ENCODE assay signal across 8 cellular contexts in the genomic region with DNA sequence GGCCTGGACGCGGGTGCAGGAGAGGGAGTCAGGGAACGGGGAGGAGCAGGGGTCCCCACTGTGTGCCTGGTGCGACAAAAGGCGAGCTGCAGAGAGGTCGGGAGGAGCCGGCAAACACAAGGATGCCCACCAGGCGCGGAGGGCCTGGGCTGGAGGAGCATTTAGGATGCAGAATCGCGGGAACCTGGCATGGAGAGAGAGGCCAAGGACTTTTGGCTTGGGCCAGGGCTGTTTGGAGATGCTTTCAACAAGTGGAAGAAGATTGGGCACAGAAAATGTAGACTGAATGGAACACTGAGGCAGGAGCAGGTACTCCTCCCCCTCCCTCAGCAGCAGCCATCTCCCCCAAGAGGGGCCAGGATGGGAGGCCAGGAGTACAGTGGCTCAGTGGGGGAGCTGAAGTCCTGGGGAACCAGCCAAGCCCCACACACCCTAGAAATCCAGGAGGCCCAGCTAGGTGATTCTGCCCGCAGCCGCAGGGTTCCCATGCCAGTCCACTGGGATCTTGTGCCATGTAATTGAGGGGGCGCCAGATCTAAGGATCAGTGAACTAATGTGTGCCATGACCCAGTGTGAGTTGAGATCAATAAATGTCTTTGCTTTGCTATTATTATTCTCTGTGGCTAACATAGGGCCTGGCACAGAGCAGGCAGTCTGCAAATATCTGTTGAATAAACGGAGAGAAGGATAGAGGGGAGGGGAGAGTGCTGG. TPM values are rescaled to one million over a fixed set of nuclear protein-coding genes. Genes with fewer than 3 reads are reported as not detected.
A peak's percentile ranks its signal among the peaks of the same experiment; 100 is the strongest.
DNase-seq lines count a peak whose midpoint lies in the region; ATAC-seq, FAIRE-seq and TF ChIP-seq lines count a peak whose summit lies in the region.

No MANE protein-coding gene starts in this region.

- POLR2A ChIA-PET in CD4-positive, alpha-beta memory T cell (lab: Charles Lee; ENCODE audit: partially characterized antibody), result interaction anchor here (0.9 to 3.0 kb wide), 5 partner anchors 13 to 305 kb away, joined by 4 to 25 read pairs (median 5); partner anchors contain the start of genes ACOX3, SH3TC1 and TRMT44
- POLR2A ChIA-PET in H1 (lab: Charles Lee; ENCODE audit: partially characterized antibody), result no interaction called here

- no peak overlapping the region for H3K56ac ChIP-seq in H1 (replicated peaks; ENCODE audit: insufficient read length, low read depth, low read length)

- peaks cover 0 to 4% of the 10 kb centered on the region in 2 donors for H3K36me3 Mint-ChIP-seq in CD4-positive, alpha-beta memory T cell
- H3K36me3 Mint-ChIP-seq in neural progenitor cell, result no peaks in the 10 kb centered on the region

- 29% methylated on average over 15 of the region's 15 CpGs; no CpG with 5 or more reads in 1 of the 2 experiments for WGBS in H1 (ENCODE audit: extremely low coverage in 1 of 2, insufficient coverage in 1 of 2, insufficient read length in 1 of 2, insufficient replicate concordance in 2 of 2, low coverage in 1 of 2, low lambda C conversion rate in 2 of 2, missing lambda C conversion rate in 1 of 2), 2 experiments

- H2AFZ ChIP-seq in H1 (ENCODE audit: low read length), result no peak overlapping the region
- peak overlapping the region; percentile 92 for H2AFZ ChIP-seq in neural progenitor cell (replicated peaks)

- TF ChIP-seq POLR2A in H1 (IDR thresholded peaks at IDR 0.05; ENCODE audit: control extremely low read depth in 1 of 2, low read depth in 2 of 2, low read length in 2 of 2), result no peak

- no peak for TF ChIP-seq EP300 in H1 (IDR thresholded peaks at IDR 0.05; ENCODE audit: borderline replicate concordance in 1 of 2, low read depth in 2 of 2, low read length in 2 of 2)

- TF ChIP-seq RAD21 in H1 (IDR thresholded peaks at IDR 0.05 in 1 of 2, conservative IDR thresholded peaks at IDR 0.05 in 1 of 2; ENCODE audit: low read depth in 2 of 2, low read length in 2 of 2), result no peak

- H3K27me3 ChIP-seq in CD4-positive, alpha-beta memory T cell (ENCODE audit: insufficient read depth, low read length), result peaks cover 5% of the 10 kb centered on the region
- H3K27me3 ChIP-seq in H1 (replicated peaks in 1 of 4; ENCODE audit: control insufficient read depth in 3 of 4, extremely low read depth in 1 of 4, insufficient read depth in 3 of 4, low read length in 3 of 4), result peaks cover 6 to 43% (median 30%) of the 10 kb centered on the region in 4 experiments
- H3K27me3 ChIP-seq in neural progenitor cell, result peaks cover 65% of the 10 kb centered on the region

- no peak overlapping the region for H2BK15ac ChIP-seq in H1 (ENCODE audit: low read length)

- H4K5ac ChIP-seq in H1 (ENCODE audit: insufficient read length, low read depth, low read length), result no peak overlapping the region

- no peak overlapping the region for H3K18ac ChIP-seq in H1 (ENCODE audit: extremely low read depth, low read length)

- H3K9me3 Mint-ChIP-seq in CD4-positive, alpha-beta memory T cell, result peaks cover 0 to 3% (median 0%) of the 10 kb centered on the region in 8 donors
- H3K9me3 Mint-ChIP-seq in neural progenitor cell, result no peaks in the 10 kb centered on the region

- peaks cover 1 to 6% of the 10 kb centered on the region in 2 donors for H3K27me3 Mint-ChIP-seq in CD4-positive, alpha-beta memory T cell
- H3K27me3 Mint-ChIP-seq in neural progenitor cell (ENCODE audit: insufficient read depth, low read depth), result peaks cover 28% of the 10 kb centered on the region

- peak in 1 of 5 donors; percentile 10 for DNase-seq in CD4-positive, alpha-beta memory T cell
- peak; percentile 19 for DNase-seq in NCI-H2081 treated with DMSO at 0.1 percent for 48 hours (lab: John Stamatoyannopoulos, UW)
- DNase-seq in H1 (ENCODE audit: low read depth in 1 of 2, low spot score in 2 of 2), result no peak
- no peak for DNase-seq in neural progenitor cell (ENCODE audit: low spot score)
- no peak for DNase-seq in HPDE6-E6E7 (ENCODE audit: extremely low spot score)

- no peak overlapping the region for H3K23ac ChIP-seq in H1 (ENCODE audit: insufficient read length)

- peaks cover 15% of the 10 kb centered on the region for H3K4me1 ChIP-seq in CD4-positive, alpha-beta memory T cell (ENCODE audit: insufficient read depth, low read length)
- H3K4me1 ChIP-seq in H1 (replicated peaks in 1 of 4; ENCODE audit: control insufficient read depth in 3 of 4, insufficient read depth in 4 of 4, low read length in 3 of 4), result peaks cover 0 to 5% (median 2%) of the 10 kb centered on the region in 4 experiments; a peak in 4 of 7 replicates
- peaks cover 4% of the 10 kb centered on the region for H3K4me1 ChIP-seq in neural progenitor cell

- H2AK5ac ChIP-seq in H1 (ENCODE audit: low read depth, low read length), result no peak overlapping the region

- no peaks in the 10 kb centered on the region for H3K79me1 ChIP-seq in H1 (ENCODE audit: low read depth, low read length)

- peak overlapping the region; percentile 75 to 99 (median 80) for H3K4me3 Mint-ChIP-seq in CD4-positive, alpha-beta memory T cell
- H3K4me3 Mint-ChIP-seq in neural progenitor cell, result peak overlapping the region; percentile 84

- peak overlapping the region; percentile 78 to 85 for H3K4me3 ChIP-seq in CD4-positive, alpha-beta memory T cell (ENCODE audit: low read length in 2 of 2)
- H3K4me3 ChIP-seq in H1 (ENCODE audit: extremely low read depth in 1 of 4, insufficient read depth in 2 of 4, low read depth in 3 of 4, low read length in 4 of 4) (peak overlapping the region; percentile 63 to 75 (median 72)), neural progenitor cell (peak overlapping the region; percentile 69)

- H3K9me3 ChIP-seq in CD4-positive, alpha-beta memory T cell (ENCODE audit: control insufficient read depth in 1 of 2, low read length in 2 of 2), result no peaks in the 10 kb centered on the region
- H3K9me3 ChIP-seq in H1 (ENCODE audit: insufficient read depth in 2 of 2, low read depth in 1 of 2, low read length in 1 of 2) (no peaks in the 10 kb centered on the region), neural progenitor cell (ENCODE audit: low read depth) (no peaks in the 10 kb centered on the region)

- H3K23me2 ChIP-seq in H1 (ENCODE audit: low read depth, low read length), result peaks cover 14% of the 10 kb centered on the region; the same call in 1 of the 2 replicates

- no peak for ATAC-seq in GM21786 (IDR thresholded peaks at IDR 0.05; ENCODE audit: unreplicated experiment)
- ATAC-seq in HG03432 (IDR thresholded peaks at IDR 0.05; ENCODE audit: unreplicated experiment), result no peak
- no peak for ATAC-seq in HG02571 (IDR thresholded peaks at IDR 0.05; ENCODE audit: unreplicated experiment)

- peak overlapping the region; percentile 82 for H4K8ac ChIP-seq in H1 (ENCODE audit: extremely low read depth, insufficient read depth, low read length)

- H4K91ac ChIP-seq in H1 (replicated peaks; ENCODE audit: insufficient read length, low read length), result no peak overlapping the region

- no peak overlapping the region for H3K4ac ChIP-seq in H1 (replicated peaks; ENCODE audit: insufficient read length, low read depth, low read length)

- FAIRE-seq in H1 (lab: Jason Lieb, UNC), result no peak

- no peak overlapping the region for H2BK5ac ChIP-seq in H1 (ENCODE audit: low read depth, low read length)

- H2BK20ac ChIP-seq in H1 (ENCODE audit: low read length), result no peak overlapping the region

- no peak for TF ChIP-seq CTCF in H1 (IDR thresholded peaks at IDR 0.05; ENCODE audit: control extremely low read depth in 1 of 3, insufficient read depth in 1 of 3, low read depth in 1 of 3, low read length in 3 of 3)
- TF ChIP-seq CTCF in neural progenitor cell (IDR thresholded peaks at IDR 0.05), result no peak

- H3K4me2 ChIP-seq in H1 (ENCODE audit: insufficient read depth in 1 of 2, low read depth in 2 of 2, low read length in 2 of 2) (peak overlapping the region; percentile 90 to 97), neural progenitor cell (peak overlapping the region; percentile 97)

- intact Hi-C loops in CD4-positive, alpha-beta memory T cell (cut with micrococcal nuclease), result loop anchor here (2.0 to 10.0 kb wide), 7 partner anchors 41 to 993 kb away; partner anchors contain the start of genes ACOX3, AFAP1 and TRMT44

- CTCF ChIA-PET in CD4-positive, alpha-beta memory T cell (lab: Charles Lee; ENCODE audit: partially characterized antibody), result interaction anchor here (0.8 to 1.8 kb wide), 3 partner anchors 17 to 243 kb away, joined by 3 to 5 read pairs (median 3); no protein-coding TSS in a partner anchor
- CTCF ChIA-PET in H1 (lab: Charles Lee; ENCODE audit: partially characterized antibody), result interaction anchor here (0.9 to 1.9 kb wide), 5 partner anchors 10 to 22 kb away, joined by 3 to 14 read pairs (median 5); no protein-coding TSS in a partner anchor

- peaks cover 11 to 26% (median 19%) of the 10 kb centered on the region in 4 donors for H3K4me1 Mint-ChIP-seq in CD4-positive, alpha-beta memory T cell
- H3K4me1 Mint-ChIP-seq in neural progenitor cell, result peaks cover 13% of the 10 kb centered on the region

- H4K20me1 ChIP-seq in H1 (replicated peaks in 1 of 2; ENCODE audit: control insufficient read depth in 1 of 2, insufficient read depth in 2 of 2, low read length in 2 of 2) (peaks cover 3 to 7% of the 10 kb centered on the region in 2 experiments), neural progenitor cell (ENCODE audit: low read depth) (peaks cover 22% of the 10 kb centered on the region)

- no peaks in the 10 kb centered on the region for H3K79me2 ChIP-seq in H1 (ENCODE audit: control insufficient read depth in 1 of 2, insufficient read depth in 2 of 2, low read length in 2 of 2)
- H3K79me2 ChIP-seq in neural progenitor cell (ENCODE audit: low read depth), result no peaks in the 10 kb centered on the region

- H3F3A ChIP-seq in neural progenitor cell (ENCODE audit: low read depth), result no peaks in the 10 kb centered on the region

- H2BK12ac ChIP-seq in H1 (ENCODE audit: low read depth, low read length), result no peak overlapping the region

- no peaks in the 10 kb centered on the region for H3K36me3 ChIP-seq in CD4-positive, alpha-beta memory T cell (ENCODE audit: insufficient read depth, low read length)
- H3K36me3 ChIP-seq in H1 (ENCODE audit: control insufficient read depth in 2 of 4, insufficient read depth in 4 of 4, low read length in 3 of 4) (no peaks in the 10 kb centered on the region), neural progenitor cell (no peaks in the 10 kb centered on the region)

- peak overlapping the region in 5 of 7 donors; percentile 27 to 72 (median 60) for H3K27ac Mint-ChIP-seq in CD4-positive, alpha-beta memory T cell
- no peak overlapping the region for H3K27ac Mint-ChIP-seq in neural progenitor cell

- H2BK120ac ChIP-seq in H1 (replicated peaks; ENCODE audit: low read depth, low read length), result no peak overlapping the region

- H3K9ac ChIP-seq in H1 (replicated peaks in 1 of 4; ENCODE audit: extremely low read depth in 1 of 4, low read depth in 3 of 4, low read length in 3 of 4), result no peak overlapping the region; a peak in 1 of 7 replicates
- no peak overlapping the region for H3K9ac ChIP-seq in neural progenitor cell

- H3K27ac ChIP-seq in CD4-positive, alpha-beta memory T cell (ENCODE audit: low read depth, low read length), result peak overlapping the region; percentile 61
- no peak overlapping the region for H3K27ac ChIP-seq in H1 (ENCODE audit: low read depth, low read length)
- no peak overlapping the region for H3K27ac ChIP-seq in neural progenitor cell

- no peak overlapping the region for H3K14ac ChIP-seq in H1 (ENCODE audit: insufficient read length)

RNA-seq across cellular contexts. Expression of gene ABLIM2, which starts 1.1 kb away (rescaled TPM):
- 1 to 10 TPM; 6.2 to 7.9 TPM for total RNA-seq in CD4-positive, alpha-beta memory T cell
- polyA plus RNA-seq in CD4-positive, alpha-beta memory T cell, result 1 to 10 TPM in 1 of 2 donors, under 1 TPM in 1; 0.44 to 1.3 TPM
- total RNA-seq in H1 (2021; fragmentation: NEBNext Ultra II Directional; extraction: Animal tissue kit (Norgen Biotek cat#: 25700)), result 2.8 and 3.0 TPM in 2 replicates
- 3.0 TPM in 2 replicates for polyA plus RNA-seq in H1 (2011; rRNA removed)
- polyA plus RNA-seq in H1 (2011; cell fraction: cytosol; rRNA removed), result 3.6 TPM
- polyA plus RNA-seq in H1 (2011; cell fraction: nucleus; rRNA removed), result 5.9 TPM
- polyA plus RNA-seq in H1 (2012, experiment 1 of 2), result 2.9 to 4.0 TPM (median 3.3 TPM) in 4 replicates
- polyA plus RNA-seq in H1 (2012, experiment 2 of 2), result 2.2 TPM
- 0.95 TPM for polyA plus RNA-seq in H1 (2013, experiment 1 of 2)
- 1.2 TPM for polyA plus RNA-seq in H1 (2013, experiment 2 of 2)
- polyA minus RNA-seq in H1 (2011; rRNA and poly(A)+ RNA removed), result 2.7 and 4.9 TPM in 2 replicates
- polyA minus RNA-seq in H1 (2011; cell fraction: cytosol; rRNA and poly(A)+ RNA removed), result 1.2 TPM
- 9.1 TPM for polyA minus RNA-seq in H1 (2011; cell fraction: nucleus; rRNA and poly(A)+ RNA removed)
- 0.24 and 1.2 TPM in 2 replicates for total RNA-seq in neural progenitor cell (ENCODE audit: low replicate concordance)

RNA-seq across cellular contexts. Expression of gene SH3TC1, which starts 39.4 kb away (rescaled TPM):
- 10 to 100 TPM; 37.1 to 41.3 TPM for total RNA-seq in CD4-positive, alpha-beta memory T cell
- polyA plus RNA-seq in CD4-positive, alpha-beta memory T cell, result 10 to 100 TPM in 1 of 2 donors, 1 to 10 TPM in 1; 7.9 to 14.3 TPM
- total RNA-seq in H1 (2021; fragmentation: NEBNext Ultra II Directional; extraction: Animal tissue kit (Norgen Biotek cat#: 25700)), result 0.29 TPM in 1 of 2 replicates, not detected in the other
- 0.13 and 0.15 TPM in 2 replicates for polyA plus RNA-seq in H1 (2011; rRNA removed)
- 0.14 TPM for polyA plus RNA-seq in H1 (2011; cell fraction: cytosol; rRNA removed)
- 0.29 TPM for polyA plus RNA-seq in H1 (2011; cell fraction: nucleus; rRNA removed)
- 0.08 to 0.36 TPM (median 0.14 TPM) in 4 replicates for polyA plus RNA-seq in H1 (2012, experiment 1 of 2)
- 0.22 TPM for polyA plus RNA-seq in H1 (2012, experiment 2 of 2)
- polyA plus RNA-seq in H1 (2013, experiment 1 of 2), result 0.16 TPM
- polyA plus RNA-seq in H1 (2013, experiment 2 of 2), result 0.07 TPM
- polyA minus RNA-seq in H1 (2011; rRNA and poly(A)+ RNA removed), result 0.13 and 0.71 TPM in 2 replicates
- not detected for polyA minus RNA-seq in H1 (2011; cell fraction: cytosol; rRNA and poly(A)+ RNA removed)
- 0.30 TPM for polyA minus RNA-seq in H1 (2011; cell fraction: nucleus; rRNA and poly(A)+ RNA removed)
- total RNA-seq in neural progenitor cell (ENCODE audit: low replicate concordance), result 0.22 and 0.25 TPM in 2 replicates

Comparison
In these comparisons a context has a peak if more than half of its experiments do, and no peak if none do; other contexts are left out.
1. RNA of gene SH3TC1, which starts 39.4 kb away (total RNA-seq): 37.1 to 41.3 TPM in CD4-positive, alpha-beta memory T cell; 0.22 to 0.25 TPM in neural progenitor cell and 0.29 TPM in H1; every median in the first group is over 10 times any median in the second.
2. Peak in every context shown above with its lines, with median percentiles within 50 percentile points of each other: H3K4me3 ChIP-seq.